ENCODE assay signal across 33 cellular contexts in the genomic region with DNA sequence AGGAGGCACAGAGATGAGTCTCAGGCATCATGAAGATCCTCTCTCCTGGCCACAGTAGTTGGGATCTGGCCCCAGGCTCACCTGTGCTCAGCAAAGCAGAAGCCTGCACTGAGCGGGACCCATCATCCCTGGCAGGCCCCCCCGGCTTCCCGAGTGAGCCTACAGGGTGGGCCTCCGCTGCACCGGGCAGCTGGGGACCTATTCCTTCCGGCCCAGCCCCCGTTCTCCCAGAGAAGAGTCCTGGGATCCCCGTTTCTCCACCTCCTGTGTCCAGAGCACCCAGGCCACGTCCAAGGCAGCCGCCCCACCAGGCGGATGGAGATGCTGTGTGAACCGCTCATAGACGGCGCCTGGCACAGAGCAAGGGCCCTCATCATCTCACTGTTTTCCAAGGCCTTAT. TPM values are rescaled to one million over a fixed set of nuclear protein-coding genes. Genes with fewer than 3 reads are reported as not detected.
"Had no signal": no experiment of that assay in that cellular context is flagged by ENCODE, and none has a peak within 500 bp of the region (broad histone marks: within the 10 kb centered on the region; RNA-seq: fewer than 3 reads in every experiment).

No MANE protein-coding gene starts in this region.

- H3K36me3 ChIP-seq: neural progenitor cell, neutrophil, ovary, spleen, tibial nerve, upper lobe of left lung, vagina had no signal

- H3K4me1 ChIP-seq: parathyroid adenoma, psoas muscle, suprapubic skin, testis, thyroid gland had no signal

- H3K27ac ChIP-seq: neural progenitor cell, neutrophil, ovary, parathyroid adenoma, psoas muscle, skin epidermis, spleen, suprapubic skin, testis, thyroid gland, tibial nerve, upper lobe of left lung, vagina had no signal

- H3K9me3 ChIP-seq: neutrophil, ovary, psoas muscle, spleen, suprapubic skin, testis, thyroid gland, tibial nerve, upper lobe of left lung, vagina had no signal

- DNase-seq: naive thymus-derived CD4-positive, alpha-beta T cell; natural killer cell; nucleus accumbens; ovary; posterior cingulate gyrus; psoas muscle; right cardiac atrium; spleen; stimulated activated CD4-positive, alpha-beta T cell treated with anti-CD3 and anti-CD28 coated beads, Interleukin-12 subunit alpha, Interleukin-12 subunit beta, amount 100 ng/mL, for 4 hours; stimulated activated CD4-positive, alpha-beta T cell treated with anti-CD3 and anti-CD28 coated beads, Interleukin-1b, Interleukin-23, amount 100 ng/mL, for 48 hours; stimulated activated CD4-positive, alpha-beta T cell treated with anti-CD3 and anti-CD28 coated beads, Interleukin-4, amount 100 ng/mL, for 1 hour; stimulated activated CD4-positive, alpha-beta T cell treated with anti-CD3 and anti-CD28 coated beads, Interleukin-4, amount 100 ng/mL, for 4 hours; stimulated activated CD8-positive, alpha-beta memory T cell treated with anti-CD3 and anti-CD28 coated beads, Interleukin-4, amount 100 ng/mL, for 48 hours; stimulated activated naive CD4-positive, alpha-beta T cell; substantia nigra; testis; thyroid gland; trophoblast cell had no signal

- H3K4me1 Mint-ChIP-seq: naive thymus-derived CD4-positive, alpha-beta T cell; natural killer cell; stimulated activated memory B cell treated with anti-CD40 and anti-IgM and Interleukin-4, amounts not matched to agents 10 μg/mL and 1 μg/mL and 100 μg/mL, for 72 hours had no signal

- H3K27ac Mint-ChIP-seq: naive thymus-derived CD4-positive, alpha-beta T cell; natural killer cell; progenitor cell of endocrine pancreas; stimulated activated memory B cell treated with anti-CD40 and anti-IgM and Interleukin-4, amounts not matched to agents 10 μg/mL and 1 μg/mL and 100 μg/mL, for 72 hours; stimulated activated naive CD8-positive, alpha-beta T cell treated with anti-CD3 and anti-CD28 coated beads, Interleukin-15, Interleukin-2, amounts not matched to agents 100 ng/mL and 50 ng/mL, for 24 hours had no signal

- H3K27me3 ChIP-seq: ovary, suprapubic skin, testis, thyroid gland, tibial nerve, upper lobe of left lung, vagina had no signal

- H3K9ac ChIP-seq: neural progenitor cell, parathyroid adenoma had no signal

- H3K36me3 Mint-ChIP-seq: naive thymus-derived CD4-positive, alpha-beta T cell; natural killer cell; neural progenitor cell; stimulated activated memory B cell treated with anti-CD40 and anti-IgM and Interleukin-4, amounts not matched to agents 10 μg/mL and 1 μg/mL and 100 μg/mL, for 72 hours had no signal

- H3K4me2 ChIP-seq: neural progenitor cell, smooth muscle cell had no signal

- H3K9me3 Mint-ChIP-seq: naive thymus-derived CD4-positive, alpha-beta T cell; natural killer cell; nephron; neural progenitor cell; stimulated activated memory B cell treated with anti-CD40 and anti-IgM and Interleukin-4, amounts not matched to agents 10 μg/mL and 1 μg/mL and 100 μg/mL, for 72 hours; stimulated activated naive CD8-positive, alpha-beta T cell treated with anti-CD3 and anti-CD28 coated beads, Interleukin-15, Interleukin-2, amounts not matched to agents 100 ng/mL and 50 ng/mL, for 24 hours had no signal

- H3K4me3 Mint-ChIP-seq: naive thymus-derived CD4-positive, alpha-beta T cell; natural killer cell; nephron; neural progenitor cell; stimulated activated memory B cell treated with anti-CD40 and anti-IgM and Interleukin-4, amounts not matched to agents 10 μg/mL and 1 μg/mL and 100 μg/mL, for 72 hours; stimulated activated naive CD8-positive, alpha-beta T cell treated with anti-CD3 and anti-CD28 coated beads, Interleukin-15, Interleukin-2, amounts not matched to agents 100 ng/mL and 50 ng/mL, for 24 hours had no signal

- H3K27me3 Mint-ChIP-seq: stimulated activated naive CD8-positive, alpha-beta T cell treated with anti-CD3 and anti-CD28 coated beads, Interleukin-15, Interleukin-2, amounts not matched to agents 100 ng/mL and 50 ng/mL, for 24 hours had no signal

- H3K4me3 ChIP-seq: neural progenitor cell, ovary, psoas muscle, skin epidermis, smooth muscle cell, spleen, suprapubic skin, testis, thyroid gland, tibial nerve, upper lobe of left lung, vagina had no signal

- H2AFZ ChIP-seq: neural progenitor cell, parathyroid adenoma had no signal

- ATAC-seq: naive thymus-derived CD4-positive, alpha-beta T cell; natural killer cell; psoas muscle; right cardiac atrium; sciatic nerve; stimulated activated memory B cell treated with anti-CD40 and anti-IgM and Interleukin-4, amounts not matched to agents 10 μg/mL and 1 μg/mL and 100 μg/mL, for 72 hours had no signal

RNA-seq across cellular contexts. Expression of gene ANO1, which starts 52.5 kb away (rescaled TPM):
- total RNA-seq: naive thymus-derived CD4-positive, alpha-beta T cell; natural killer cell had no signal
- polyA plus RNA-seq: naive thymus-derived CD4-positive, alpha-beta T cell; neural cell had no signal
